ENCODE assay signal across 24 cellular contexts in genomic region chr5:57434683-57435082, GRCh38. TPM values are rescaled to one million over a fixed set of nuclear protein-coding genes. Genes with fewer than 3 reads are reported as not detected.
"Had no signal": no experiment of that assay in that cellular context is flagged by ENCODE, and none has a peak within 500 bp of the region (broad histone marks: within the 10 kb centered on the region; RNA-seq: fewer than 3 reads in every experiment).

No MANE protein-coding gene starts in this region.

- H3K27me3 ChIP-seq: gastroesophageal sphincter, heart left ventricle, left lung, tibial artery had no signal

- H3K4me1 Mint-ChIP-seq: activated CD4-positive, alpha-beta memory T cell treated with anti-CD3 and anti-CD28 coated beads, Interleukin-2, amount 10 ng/mL, durations not matched to agents 7 days and 5 days; activated CD8-positive, alpha-beta memory T cell treated with anti-CD3 and anti-CD28 coated beads, Interleukin-2, amount 10 ng/mL, durations not matched to agents 7 days and 5 days; activated naive CD8-positive, alpha-beta T cell treated with anti-CD3 and anti-CD28 coated beads, Interleukin-2, amount 10 ng/mL, durations not matched to agents 7 days and 5 days; brain; central memory CD8-positive, alpha-beta T cell had no signal

- H3K36me3 Mint-ChIP-seq: activated CD8-positive, alpha-beta memory T cell treated with anti-CD3 and anti-CD28 coated beads, Interleukin-2, amount 10 ng/mL, durations not matched to agents 7 days and 5 days; activated naive CD8-positive, alpha-beta T cell treated with anti-CD3 and anti-CD28 coated beads, Interleukin-2, amount 10 ng/mL, durations not matched to agents 7 days and 5 days; brain; stimulated activated naive B cell treated with anti-CD40 and anti-IgM and Interleukin-4, amounts not matched to agents 10 μg/mL and 1 μg/mL and 100 μg/mL, for 72 hours had no signal

- H3K36me3 ChIP-seq: gastroesophageal sphincter, heart left ventricle, left lung, tibial artery had no signal

- H3K27ac ChIP-seq: gastroesophageal sphincter, heart left ventricle, left lung had no signal

- DNase-seq: activated CD4-positive, alpha-beta memory T cell treated with anti-CD3 and anti-CD28 coated beads, Interleukin-2, amount 10 ng/mL, durations not matched to agents 7 days and 5 days; activated CD4-positive, alpha-beta T cell treated with anti-CD3 and anti-CD28 coated beads for 48 hours; activated CD4-positive, CD25-positive, alpha-beta regulatory T cell; activated CD8-positive, alpha-beta memory T cell treated with anti-CD3 and anti-CD28 coated beads, Interleukin-2, amount 10 ng/mL, durations not matched to agents 7 days and 5 days; activated naive CD4-positive, alpha-beta T cell; activated naive CD8-positive, alpha-beta T cell treated with anti-CD3 and anti-CD28 coated beads, Interleukin-2, amount 10 ng/mL, durations not matched to agents 7 days and 5 days; amygdala; left lung; occipital lobe; stimulated activated CD4-positive, alpha-beta T cell treated with anti-CD3 and anti-CD28 coated beads, Interleukin-4, amount 100 ng/mL, for 4 hours; stimulated activated naive B cell treated with anti-CD40 and anti-IgM and Interleukin-4, amounts not matched to agents 10 μg/mL and 1 μg/mL and 100 μg/mL, for 72 hours; tibial artery had no signal

- H3K4me1 ChIP-seq: gastroesophageal sphincter, left lung had no signal

- H3K4me3 Mint-ChIP-seq: activated CD4-positive, alpha-beta memory T cell treated with anti-CD3 and anti-CD28 coated beads, Interleukin-2, amount 10 ng/mL, durations not matched to agents 7 days and 5 days; activated CD8-positive, alpha-beta memory T cell treated with anti-CD3 and anti-CD28 coated beads, Interleukin-2, amount 10 ng/mL, durations not matched to agents 7 days and 5 days; activated naive CD8-positive, alpha-beta T cell treated with anti-CD3 and anti-CD28 coated beads, Interleukin-2, amount 10 ng/mL, durations not matched to agents 7 days and 5 days; brain; central memory CD8-positive, alpha-beta T cell; stimulated activated naive B cell treated with anti-CD40 and anti-IgM and Interleukin-4, amounts not matched to agents 10 μg/mL and 1 μg/mL and 100 μg/mL, for 72 hours; T-helper 2 cell treated with Interferon-gamma antibody and Interleukin-4, amounts not matched to agents 5 μg/mL and 100 μg/mL, for 36 hours had no signal

- H3K9me3 ChIP-seq: gastroesophageal sphincter, left lung, tibial artery had no signal

- H3K27ac Mint-ChIP-seq: activated CD4-positive, alpha-beta memory T cell treated with anti-CD3 and anti-CD28 coated beads, Interleukin-2, amount 10 ng/mL, durations not matched to agents 7 days and 5 days; activated CD8-positive, alpha-beta memory T cell treated with anti-CD3 and anti-CD28 coated beads, Interleukin-2, amount 10 ng/mL, durations not matched to agents 7 days and 5 days; activated naive CD8-positive, alpha-beta T cell treated with anti-CD3 and anti-CD28 coated beads, Interleukin-2, amount 10 ng/mL, durations not matched to agents 7 days and 5 days; stimulated activated naive B cell treated with anti-CD40 and anti-IgM and Interleukin-4, amounts not matched to agents 10 μg/mL and 1 μg/mL and 100 μg/mL, for 72 hours; T-helper 2 cell treated with Interferon-gamma antibody and Interleukin-4, amounts not matched to agents 5 μg/mL and 100 μg/mL, for 36 hours had no signal

- H3K9me3 Mint-ChIP-seq: activated CD4-positive, alpha-beta memory T cell treated with anti-CD3 and anti-CD28 coated beads, Interleukin-2, amount 10 ng/mL, durations not matched to agents 7 days and 5 days; activated naive CD8-positive, alpha-beta T cell treated with anti-CD3 and anti-CD28 coated beads, Interleukin-2, amount 10 ng/mL, durations not matched to agents 7 days and 5 days; brain; central memory CD8-positive, alpha-beta T cell; stimulated activated naive B cell treated with anti-CD40 and anti-IgM and Interleukin-4, amounts not matched to agents 10 μg/mL and 1 μg/mL and 100 μg/mL, for 72 hours; T-helper 2 cell treated with Interferon-gamma antibody and Interleukin-4, amounts not matched to agents 5 μg/mL and 100 μg/mL, for 36 hours had no signal

- H3K4me3 ChIP-seq: coronary artery, gastroesophageal sphincter, heart left ventricle, left lung, tibial artery had no signal

- H3K27me3 Mint-ChIP-seq: stimulated activated naive B cell treated with anti-CD40 and anti-IgM and Interleukin-4, amounts not matched to agents 10 μg/mL and 1 μg/mL and 100 μg/mL, for 72 hours had no signal

RNA-seq across cellular contexts. Expression of gene ACTBL2, which starts 47.9 kb away (rescaled TPM):
- total RNA-seq: activated CD4-positive, alpha-beta memory T cell treated with anti-CD3 and anti-CD28 coated beads, Interleukin-2, amount 10 ng/mL, durations not matched to agents 7 days and 5 days; activated CD8-positive, alpha-beta memory T cell treated with anti-CD3 and anti-CD28 coated beads, Interleukin-2, amount 10 ng/mL, durations not matched to agents 7 days and 5 days; activated naive CD8-positive, alpha-beta T cell treated with anti-CD3 and anti-CD28 coated beads, Interleukin-2, amount 10 ng/mL, durations not matched to agents 7 days and 5 days; esophagus mucosa; lung microvascular endothelial cell; myocyte; occipital lobe; sciatic nerve; urinary bladder had no signal
- polyA plus RNA-seq: heart left ventricle, neural cell, urinary bladder had no signal
